ENCODE assay signal across 14 cellular contexts in genomic region chr9:85959955-85960354, GRCh38. TPM values are rescaled to one million over a fixed set of nuclear protein-coding genes. Genes with fewer than 3 reads are reported as not detected.
DNase-seq lines count a peak whose midpoint lies in the region; TF ChIP-seq lines count a peak whose summit lies in the region.
"Had no signal": no experiment of that assay in that cellular context is flagged by ENCODE, and none has a peak within 500 bp of the region (broad histone marks: within the 10 kb centered on the region; RNA-seq: fewer than 3 reads in every experiment).

No MANE protein-coding gene starts in this region.

- BruUV-seq in A673 (replicated peaks; lab: Mats Ljungman, UMichigan) = no TSS peak

- H3K4me3 ChIP-seq in A673 (ENCODE audit: low read depth, low read length, poor library complexity, severe bottlenecking) = no peak overlapping the region
- H3K4me3 ChIP-seq in fibroblast of pulmonary artery (replicated peaks; ENCODE audit: low read depth, low read length) = no peak overlapping the region
- H3K4me3 ChIP-seq: A549, GM23248 had no signal

- CTCF ChIA-PET in A673 (lab: Charles Lee) = no interaction called here

- H3K4me3 Mint-ChIP-seq in nephron progenitor cell (no peak overlapping the region), HFFc6 (no peak overlapping the region)
- H3K4me3 Mint-ChIP-seq: CD14-positive monocyte; CD8-positive, alpha-beta T cell had no signal

- peaks cover 19% of the 10 kb centered on the region for H3K4me1 ChIP-seq in A673 (ENCODE audit: insufficient read depth, low read length, poor library complexity, severe bottlenecking)
- H3K4me1 ChIP-seq: A549 had no signal

- H3K36me3 Mint-ChIP-seq in nephron progenitor cell (ENCODE audit: low read depth) (peaks cover 70% of the 10 kb centered on the region), HFFc6 (ENCODE audit: low read depth) (peaks cover 13% of the 10 kb centered on the region)

- TF ChIP-seq EP300 in Ishikawa (IDR thresholded peaks at IDR 0.05; ENCODE audit: borderline replicate concordance) = no peak

- H3K9me3 Mint-ChIP-seq in nephron progenitor cell (no peaks in the 10 kb centered on the region), HFFc6 (no peaks in the 10 kb centered on the region)
- H3K9me3 Mint-ChIP-seq: CD14-positive monocyte; CD8-positive, alpha-beta T cell had no signal

- H3K27me3 Mint-ChIP-seq in nephron progenitor cell (ENCODE audit: low read depth, poor library complexity) (no peaks in the 10 kb centered on the region), HFFc6 (ENCODE audit: insufficient read depth) (no peaks in the 10 kb centered on the region)

- DNase-seq in A673 (ENCODE audit: low spot score) (no peak), fibroblast of pulmonary artery (ENCODE audit: low read depth) (peak; percentile 10), nephron progenitor cell (no peak), NCI-H345 (lab: John Stamatoyannopoulos, UW) (no peak), HFFc6 (no peak), DMS153 treated with DMSO at 0.1 percent for 48 hours (lab: John Stamatoyannopoulos, UW; ENCODE audit: unreplicated experiment) (no peak)
- DNase-seq: CD8-positive, alpha-beta T cell; GF-D8; GM23248; KBM-7 had no signal

- POLR2A ChIA-PET in A673 (lab: Charles Lee; ENCODE audit: low non-redundant PET) = no interaction called here

- H3K27ac ChIP-seq in A673 (ENCODE audit: low read depth, low read length, poor library complexity, severe bottlenecking) = peak overlapping the region; percentile 13
- H3K27ac ChIP-seq: A549, GM23248, HL-60 had no signal

- TF ChIP-seq RAD21 in Ishikawa (IDR thresholded peaks at IDR 0.05; ENCODE audit: low read depth) = no peak

- H3K36me3 ChIP-seq in A673 (ENCODE audit: insufficient read depth, low read length, poor library complexity, severe bottlenecking) = peaks cover 18% of the 10 kb centered on the region

- H3K4me1 Mint-ChIP-seq in nephron progenitor cell = peaks cover 15% of the 10 kb centered on the region
- H3K4me1 Mint-ChIP-seq in HFFc6 (ENCODE audit: low read depth) = peaks cover 6% of the 10 kb centered on the region; the same call in 1 of the 2 replicates

- H3K9me3 ChIP-seq in A673 (ENCODE audit: low read depth, low read length, poor library complexity, severe bottlenecking) = no peaks in the 10 kb centered on the region
- H3K9me3 ChIP-seq: A549 had no signal

- H3K27ac Mint-ChIP-seq in nephron progenitor cell (peak overlapping the region; percentile 46), HFFc6 (no peak overlapping the region)
- H3K27ac Mint-ChIP-seq: CD8-positive, alpha-beta T cell had no signal

- no peak for TF ChIP-seq CTCF in A673 (conservative IDR thresholded peaks at IDR 0.05; ENCODE audit: low read depth, low read length)
- no peak for TF ChIP-seq CTCF in fibroblast of pulmonary artery (IDR thresholded peaks at IDR 0.05; ENCODE audit: low read length, missing control alignments)
- no peak for TF ChIP-seq CTCF in nephron progenitor cell (IDR thresholded peaks at IDR 0.05)
- no peak for TF ChIP-seq CTCF in HFFc6 (IDR thresholded peaks at IDR 0.05)

- no peaks in the 10 kb centered on the region for H3K27me3 ChIP-seq in A673 (replicated peaks; ENCODE audit: insufficient read depth, low read depth, low read length, poor library complexity)

- intact Hi-C loops in A673 (cut with micrococcal nuclease; ENCODE audit: unreplicated experiment) = no loop called here

TF ChIP-seq in Ishikawa, 13 proteins besides CTCF, POLR2A, EP300 and RAD21:
- TF ChIP-seq CEBPB (IDR thresholded peaks at IDR 0.05) = peak; percentile 44; the same call in 1 of the 2 replicates
- no peak for TF ChIP-seq TEAD4 (IDR thresholded peaks at IDR 0.05)
TF ChIP-seq in Ishikawa: peak in this region for 1.

RNA-seq across cellular contexts. Expression of gene NAA35, which starts 19.0 kb away (rescaled TPM):
- total RNA-seq in A673 (2021) = 28.4 TPM in 2 replicates
- total RNA-seq in HFFc6 (2021; fragmentation: NEBNext Ultra II Directional; extraction: Animal tissue kit (Norgen Biotek cat#: 25700)) = 10 to 100 TPM; 20.1 to 22.8 (median 21.7) TPM
